In genomic region chr1:27522860-27523665, GRCh38 we compare ENCODE assay signal across 8 cellular contexts. TPM values are rescaled to one million over a fixed set of nuclear protein-coding genes. Genes with fewer than 3 reads are reported as not detected.
DNase-seq lines count a peak whose midpoint lies in the region; ATAC-seq and TF ChIP-seq lines count a peak whose summit lies in the region.

No MANE protein-coding gene starts in this region.

- intact Hi-C loops in naive thymus-derived CD4-positive, alpha-beta T cell (cut with micrococcal nuclease) = loop anchor here (1.0 to 5.0 kb wide), 12 partner anchors 33 to 180 kb away; partner anchors contain the start of genes SYTL1 (in 1 of the 2) and WASF2 (in 1 of the 2)

- no peaks in the 10 kb centered on the region for H3K27me3 ChIP-seq in HUES64 (ENCODE audit: insufficient read depth, low read length)
- H3K27me3 ChIP-seq in naive thymus-derived CD4-positive, alpha-beta T cell (ENCODE audit: control insufficient read depth in 2 of 2, insufficient read depth in 2 of 2, low read length in 2 of 2) = no peaks in the 10 kb centered on the region

- CTCF ChIA-PET in AG04449 (lab: Yijun Ruan, JAX) = interaction anchor here (0.9 to 4.3 kb wide), 5 partner anchors 14 to 84 kb away, joined by 3 to 24 read pairs (median 4); no protein-coding TSS in a partner anchor
- CTCF ChIA-PET in naive thymus-derived CD4-positive, alpha-beta T cell (lab: Charles Lee) = interaction anchor here (0.5 to 2.2 kb wide), 25 partner anchors 9 to 140 kb away, joined by 3 to 14 read pairs (median 4); partner anchors contain the start of gene AHDC1

- TF ChIP-seq CTCF in AG04449 (IDR thresholded peaks at IDR 0.05; ENCODE audit: insufficient read depth, low read length, missing control alignments) (peak; percentile 35), WI38 (IDR thresholded peaks at IDR 0.05; ENCODE audit: low read depth, low read length) (0 out of 2 replicates have a peak, but pooled peaks have one; percentile 16)

- H3K27ac ChIP-seq in HUES64 (ENCODE audit: low read depth, low read length) (no peak overlapping the region; the same call in 1 of the 2 replicates), caudate nucleus (ENCODE audit: low read depth, low read length) (peak overlapping the region; percentile 79), urinary bladder (ENCODE audit: low read depth) (peak overlapping the region; percentile 68)
- peak overlapping the region; percentile 93 for H3K27ac ChIP-seq in naive thymus-derived CD4-positive, alpha-beta T cell (ENCODE audit: low read depth, low read length)

- H3K9me3 ChIP-seq in HUES64 (ENCODE audit: insufficient read depth, low read depth, low read length) = no peaks in the 10 kb centered on the region
- H3K9me3 ChIP-seq in naive thymus-derived CD4-positive, alpha-beta T cell (ENCODE audit: control insufficient read depth in 2 of 3, low read length in 3 of 3) = no peaks in the 10 kb centered on the region

- DNase-seq in AG04449 (ENCODE audit: low read depth, low spot score) = no peak
- peak in 18 of 61 donors; percentile 15 to 64 (median 36) for DNase-seq in caudate nucleus (lab: John Stamatoyannopoulos, UW)
- DNase-seq in naive thymus-derived CD4-positive, alpha-beta T cell = peak in 8 of 9 donors; percentile 60 to 69 (median 68)
- no peak for DNase-seq in SW 1271 (lab: John Stamatoyannopoulos, UW)

- H3K4me1 ChIP-seq in HUES64 (ENCODE audit: insufficient read depth, low read length) = peaks cover 44% of the 10 kb centered on the region
- peaks cover 61 to 63% of the 10 kb centered on the region in 2 donors for H3K4me1 ChIP-seq in naive thymus-derived CD4-positive, alpha-beta T cell (ENCODE audit: control insufficient read depth in 2 of 2, insufficient read depth in 2 of 2, low read length in 2 of 2)
- H3K4me1 ChIP-seq in urinary bladder (ENCODE audit: insufficient read depth) = peaks cover 3% of the 10 kb centered on the region

- H3K27ac Mint-ChIP-seq in naive thymus-derived CD4-positive, alpha-beta T cell = peak overlapping the region; percentile 92 to 99 (median 98)

- 51% methylated on average over 14 of the region's 14 CpGs for WGBS in HUES64
- whole genome bisulfite sequencing in urinary bladder = 12% methylated on average over 14 of the region's 14 CpGs

- H3K4me3 ChIP-seq in AG04449 (ENCODE audit: low read depth, low read length) (no peak overlapping the region), HUES64 (ENCODE audit: low read length) (no peak overlapping the region), WI38 (ENCODE audit: low read depth, low read length) (no peak overlapping the region), urinary bladder (ENCODE audit: low read depth, low read length) (peak overlapping the region; percentile 6)
- H3K4me3 ChIP-seq in naive thymus-derived CD4-positive, alpha-beta T cell (ENCODE audit: low read length) = peak overlapping the region; percentile 74

- no peaks in the 10 kb centered on the region for H3K36me3 ChIP-seq in HUES64 (ENCODE audit: insufficient read depth, low read length)
- no peaks in the 10 kb centered on the region for H3K36me3 ChIP-seq in naive thymus-derived CD4-positive, alpha-beta T cell (ENCODE audit: control insufficient read depth in 2 of 3, insufficient read depth in 3 of 3, low read length in 3 of 3)
- H3K36me3 ChIP-seq in urinary bladder (ENCODE audit: insufficient read depth) = no peaks in the 10 kb centered on the region

- peak overlapping the region; percentile 39; the same call in 1 of the 2 replicates for H3K9ac ChIP-seq in HUES64 (ENCODE audit: low read depth, low read length)

- H3K27me3 Mint-ChIP-seq in naive thymus-derived CD4-positive, alpha-beta T cell = no peaks in the 10 kb centered on the region

- H3K4me1 Mint-ChIP-seq in naive thymus-derived CD4-positive, alpha-beta T cell = peaks cover 63 to 83% (median 78%) of the 10 kb centered on the region in 7 donors

- H3K36me3 Mint-ChIP-seq in naive thymus-derived CD4-positive, alpha-beta T cell = peaks cover 0 to 12% (median 0%) of the 10 kb centered on the region in 5 donors

- ATAC-seq in naive thymus-derived CD4-positive, alpha-beta T cell = peak; percentile 42
- no peak for ATAC-seq in GM18868 (IDR thresholded peaks at IDR 0.05; ENCODE audit: unreplicated experiment)

- POLR2A ChIA-PET in AG04449 (lab: Yijun Ruan, JAX) = interaction anchor here (0.8 kb wide), 1 partner anchor 14 kb away, joined by 3 read pairs; no protein-coding TSS in a partner anchor
- POLR2A ChIA-PET in naive thymus-derived CD4-positive, alpha-beta T cell (lab: Charles Lee) = interaction anchor here (0.6 to 7.6 kb wide), 18 partner anchors 8 to 166 kb away, joined by 3 to 59 read pairs (median 5); partner anchors contain the start of genes AHDC1 and WASF2

- no peaks in the 10 kb centered on the region for H3K9me3 Mint-ChIP-seq in naive thymus-derived CD4-positive, alpha-beta T cell

- peak overlapping the region; percentile 92 to 98 (median 95) for H3K4me3 Mint-ChIP-seq in naive thymus-derived CD4-positive, alpha-beta T cell

RNA-seq across cellular contexts. Expression of gene WASF2, which starts 33.1 kb away (rescaled TPM):
- 39.8 TPM for polyA plus RNA-seq in HUES64 (2013, experiment 1 of 2)
- polyA plus RNA-seq in HUES64 (2013, experiment 2 of 2) = 49.3 TPM
- 100 to 1,000 TPM; 136 to 177 (median 145) TPM for total RNA-seq in naive thymus-derived CD4-positive, alpha-beta T cell
- polyA plus RNA-seq in naive thymus-derived CD4-positive, alpha-beta T cell = 10 to 100 TPM; 78.4 to 85.0 TPM
- total RNA-seq in urinary bladder = 40.7 TPM
- 83.6 TPM for polyA plus RNA-seq in urinary bladder

Comparison
In these comparisons a context has a peak if more than half of its experiments do, and no peak if none do; other contexts are left out.
1. DNase-seq: peak in naive thymus-derived CD4-positive, alpha-beta T cell (8 of 9); none in AG04449 (single experiment) and SW 1271 (0 of 2).
2. H3K4me3 ChIP-seq: peak in naive thymus-derived CD4-positive, alpha-beta T cell (single experiment) and urinary bladder (single experiment); none in AG04449 (single experiment), HUES64 (single experiment) and WI38 (single experiment).